Comparison of ENCODE assay signal across 39 cellular contexts in the genomic region with DNA sequence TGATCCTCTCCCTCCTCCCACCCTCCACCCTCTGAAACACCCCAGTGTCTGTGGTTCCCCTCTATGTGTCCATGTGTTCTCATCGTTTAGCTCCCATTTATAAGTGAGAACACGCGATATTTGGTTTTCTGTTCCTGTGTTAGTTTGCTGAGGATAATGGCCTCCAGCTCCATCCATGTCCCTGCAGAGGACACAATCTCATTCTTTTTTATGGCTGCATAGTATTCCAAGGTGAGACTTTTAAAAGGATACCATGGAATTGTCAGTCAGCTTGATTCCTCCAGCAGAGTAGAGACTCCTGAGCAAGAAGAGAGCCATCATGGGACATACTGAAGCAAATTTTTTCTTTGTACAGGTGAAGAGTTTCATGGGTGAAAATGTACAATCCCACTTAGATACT.
"Had no signal": no experiment of that assay in that cellular context is flagged by ENCODE, and none has a peak within 500 bp of the region (broad histone marks: within the 10 kb centered on the region; RNA-seq: fewer than 3 reads in every experiment).

No MANE protein-coding gene starts in this region.

- H3K36me3 Mint-ChIP-seq: activated naive CD4-positive, alpha-beta T cell treated with anti-CD3 and anti-CD28 coated beads, Interleukin-2, amount 10 ng/mL, durations not matched to agents 7 days and 5 days; activated naive CD4-positive, alpha-beta T cell treated with anti-CD3 and anti-CD28 coated beads, Interleukin-2, amount 50 U/mL, for 24 hours; brain had no signal

- DNase-seq: activated effector memory CD4-positive, alpha-beta T cell treated with anti-CD3 and anti-CD28 coated beads, Interleukin-2, amount 50 U/mL, for 16 hours; activated effector memory CD4-positive, alpha-beta T cell treated with Interleukin-2 at 50 U/mL for 16 hours; activated gamma-delta T cell; activated gamma-delta T cell treated with Interleukin-2 at 50 U/mL for 16 hours; activated naive CD4-positive, alpha-beta T cell; activated naive CD4-positive, alpha-beta T cell treated with anti-CD3 and anti-CD28 coated beads for 36 hours; activated naive CD4-positive, alpha-beta T cell treated with anti-CD3 and anti-CD28 coated beads, Interleukin-2, amount 10 ng/mL, durations not matched to agents 7 days and 5 days; activated naive CD4-positive, alpha-beta T cell treated with anti-CD3 and anti-CD28 coated beads, Interleukin-2, amount 50 U/mL, for 16 hours; activated naive CD4-positive, alpha-beta T cell treated with Interleukin-2 at 50 U/mL for 16 hours; activated naive CD8-positive, alpha-beta T cell treated with anti-CD3 and anti-CD28 coated beads for 36 hours; activated naive CD8-positive, alpha-beta T cell treated with anti-CD3 and anti-CD28 coated beads, Interleukin-2, amount 10 ng/mL, durations not matched to agents 7 days and 5 days; activated naive CD8-positive, alpha-beta T cell treated with anti-CD3 and anti-CD28 coated beads, Interleukin-2, amount 50 U/mL, for 24 hours; activated T-cell treated with anti-CD3 and anti-CD28 coated beads, Interleukin-2, amount 50 U/mL, for 1 hour; activated T-cell treated with anti-CD3 and anti-CD28 coated beads, Interleukin-2, amount 50 U/mL, for 24 hours; activated T-cell treated with anti-CD3 and anti-CD28 coated beads, Interleukin-2, amount 50 U/mL, for 4 hours; activated T-cell treated with anti-CD3 and anti-CD28 coated beads, Interleukin-2, amount 50 U/mL, for 48 hours; activated T-cell treated with anti-CD3 and anti-CD28 coated beads, Interleukin-2, amount 50 U/mL, for 72 hours; amniotic stem cell; amygdala; anterior cingulate cortex; aorta; brain microvascular endothelial cell; caudate nucleus; central memory CD4-positive, alpha-beta T cell; cerebellar nuclear complex had no signal

- H3K4me3 ChIP-seq: adrenal gland, ascending aorta, body of pancreas, breast epithelium, cardiac muscle cell had no signal

- H3K4me3 Mint-ChIP-seq: activated naive CD4-positive, alpha-beta T cell treated with anti-CD3 and anti-CD28 coated beads for 36 hours; activated naive CD4-positive, alpha-beta T cell treated with anti-CD3 and anti-CD28 coated beads, Interleukin-2, amount 10 ng/mL, durations not matched to agents 7 days and 5 days; activated naive CD4-positive, alpha-beta T cell treated with anti-CD3 and anti-CD28 coated beads, Interleukin-2, amount 50 U/mL, for 24 hours; activated naive CD8-positive, alpha-beta T cell; activated naive CD8-positive, alpha-beta T cell treated with anti-CD3 and anti-CD28 coated beads for 36 hours; activated naive CD8-positive, alpha-beta T cell treated with anti-CD3 and anti-CD28 coated beads, Interleukin-2, amount 10 ng/mL, durations not matched to agents 7 days and 5 days; activated naive CD8-positive, alpha-beta T cell treated with anti-CD3 and anti-CD28 coated beads, Interleukin-2, amount 50 U/mL, for 24 hours; activated T-cell treated with anti-CD3 and anti-CD28 coated beads, Interleukin-2, amount 50 U/mL, for 24 hours; activated T-cell treated with anti-CD3 and anti-CD28 coated beads, Interleukin-2, amount 50 U/mL, for 4 hours; activated T-cell treated with anti-CD3 and anti-CD28 coated beads, Interleukin-2, amount 50 U/mL, for 72 hours; activated T-helper 1 cell treated with anti-CD3 and anti-CD28 coated beads, Interleukin-12 subunit alpha, Interleukin-12 subunit beta, Interleukin-2, Interleukin-4 antibody, amounts not matched to agents 30 ng/mL and 10 ng/mL and 1 ng/mL, durations not matched to agents 14 hours and 24 hours and 36 hours; activated T-helper 17 cell treated with anti-CD3 and anti-CD28 coated beads, Interleukin-2, amount 50 U/mL, for 72 hours; brain; central memory CD8-positive, alpha-beta T cell had no signal

- H3K9me3 Mint-ChIP-seq: activated T-cell treated with anti-CD3 and anti-CD28 coated beads, Interleukin-2, amount 50 U/mL, for 24 hours; central memory CD8-positive, alpha-beta T cell had no signal

- H3K27ac ChIP-seq: adrenal gland, ascending aorta, body of pancreas, brain microvascular endothelial cell, breast epithelium, cardiac muscle cell had no signal

- H3K36me3 ChIP-seq: adrenal gland, ascending aorta, brain microvascular endothelial cell, breast epithelium, cardiac muscle cell had no signal

- H3K27me3 ChIP-seq: adrenal gland, ascending aorta, body of pancreas, brain microvascular endothelial cell, cardiac muscle cell had no signal

- H3K4me1 Mint-ChIP-seq: activated naive CD4-positive, alpha-beta T cell treated with anti-CD3 and anti-CD28 coated beads, Interleukin-2, amount 10 ng/mL, durations not matched to agents 7 days and 5 days; activated naive CD4-positive, alpha-beta T cell treated with anti-CD3 and anti-CD28 coated beads, Interleukin-2, amount 50 U/mL, for 24 hours; activated naive CD8-positive, alpha-beta T cell treated with anti-CD3 and anti-CD28 coated beads for 36 hours; central memory CD8-positive, alpha-beta T cell had no signal

- FAIRE-seq: bronchial epithelial cell had no signal

- H3K27ac Mint-ChIP-seq: activated naive CD4-positive, alpha-beta T cell treated with anti-CD3 and anti-CD28 coated beads for 36 hours; activated naive CD4-positive, alpha-beta T cell treated with anti-CD3 and anti-CD28 coated beads, Interleukin-2, amount 10 ng/mL, durations not matched to agents 7 days and 5 days; activated naive CD4-positive, alpha-beta T cell treated with anti-CD3 and anti-CD28 coated beads, Interleukin-2, amount 50 U/mL, for 24 hours; activated naive CD4-positive, alpha-beta T cell treated with anti-CD3 and anti-CD28 coated beads, Interleukin-2, amount 50 U/mL, for 72 hours; activated naive CD8-positive, alpha-beta T cell; activated naive CD8-positive, alpha-beta T cell treated with anti-CD3 and anti-CD28 coated beads for 36 hours; activated naive CD8-positive, alpha-beta T cell treated with anti-CD3 and anti-CD28 coated beads, Interleukin-2, amount 10 ng/mL, durations not matched to agents 7 days and 5 days; activated naive CD8-positive, alpha-beta T cell treated with anti-CD3 and anti-CD28 coated beads, Interleukin-2, amount 50 U/mL, for 24 hours; activated T-cell treated with anti-CD3 and anti-CD28 coated beads, Interleukin-2, amount 50 U/mL, for 24 hours; activated T-cell treated with anti-CD3 and anti-CD28 coated beads, Interleukin-2, amount 50 U/mL, for 72 hours; activated T-helper 1 cell treated with anti-CD3 and anti-CD28 coated beads, Interleukin-12 subunit alpha, Interleukin-12 subunit beta, Interleukin-2, Interleukin-4 antibody, amounts not matched to agents 30 ng/mL and 10 ng/mL and 1 ng/mL, durations not matched to agents 14 hours and 24 hours and 36 hours; activated T-helper 17 cell treated with anti-CD3 and anti-CD28 coated beads, Interleukin-2, amount 50 U/mL, for 72 hours; activated T-helper 2 cell treated with anti-CD3 and anti-CD28 coated beads, Interferon-gamma antibody, Interleukin-2, Interleukin-4, amounts not matched to agents 10 μg/mL and 5 μg/mL and 100 μg/mL, durations not matched to agents 14 hours and 24 hours and 36 hours; brain had no signal

- H3K27me3 Mint-ChIP-seq: activated naive CD4-positive, alpha-beta T cell treated with anti-CD3 and anti-CD28 coated beads, Interleukin-2, amount 50 U/mL, for 24 hours; activated naive CD8-positive, alpha-beta T cell; activated naive CD8-positive, alpha-beta T cell treated with anti-CD3 and anti-CD28 coated beads for 36 hours; activated naive CD8-positive, alpha-beta T cell treated with anti-CD3 and anti-CD28 coated beads, Interleukin-2, amount 10 ng/mL, durations not matched to agents 7 days and 5 days; activated naive CD8-positive, alpha-beta T cell treated with anti-CD3 and anti-CD28 coated beads, Interleukin-2, amount 50 U/mL, for 24 hours; activated T-helper 17 cell treated with anti-CD3 and anti-CD28 coated beads, Interleukin-2, amount 50 U/mL, for 72 hours; central memory CD8-positive, alpha-beta T cell had no signal

- ATAC-seq: activated naive CD4-positive, alpha-beta T cell treated with anti-CD3 and anti-CD28 coated beads, Interleukin-2, amount 50 U/mL, for 72 hours; activated naive CD8-positive, alpha-beta T cell treated with anti-CD3 and anti-CD28 coated beads, Interleukin-2, amount 50 U/mL, for 24 hours; activated T-cell treated with anti-CD3 and anti-CD28 coated beads, Interleukin-2, amount 50 U/mL, for 4 hours; activated T-cell treated with anti-CD3 and anti-CD28 coated beads, Interleukin-2, amount 50 U/mL, for 72 hours; activated T-helper 17 cell treated with anti-CD3 and anti-CD28 coated beads, Interleukin-2, amount 50 U/mL, for 72 hours; body of pancreas had no signal

- H3K9me3 ChIP-seq: adrenal gland, ascending aorta, body of pancreas, breast epithelium had no signal

- H3K4me1 ChIP-seq: adrenal gland, ascending aorta, breast epithelium had no signal
